8 cellular contexts compared by ENCODE assay signal in genomic region chr5:43007246-43007910, GRCh38. TPM values are rescaled to one million over a fixed set of nuclear protein-coding genes. Genes with fewer than 3 reads are reported as not detected.
A peak's percentile ranks its signal among the peaks of the same experiment; 100 is the strongest.
DNase-seq lines count a peak whose midpoint lies in the region; ATAC-seq and TF ChIP-seq lines count a peak whose summit lies in the region.

No MANE protein-coding gene starts in this region.

- peaks cover 21% of the 10 kb centered on the region for H3K4me1 Mint-ChIP-seq in Calu3 (ENCODE audit: low read depth, unreplicated experiment)

- H3K4me3 ChIP-seq in MM.1S (ENCODE audit: low read length): peak overlapping the region; percentile 57
- peak overlapping the region; percentile 74 to 80 for H3K4me3 ChIP-seq in neutrophil (ENCODE audit: low read depth in 1 of 2, low read length in 1 of 2)
- peak overlapping the region; percentile 73 for H3K4me3 ChIP-seq in thoracic aorta

- H3K4me3 Mint-ChIP-seq in Calu3 (ENCODE audit: low read depth, unreplicated experiment): peak overlapping the region; percentile 73

- H3K4me2 ChIP-seq in MM.1S (ENCODE audit: low read depth, low read length): peak overlapping the region; percentile 89

- intact Hi-C loops in Calu3 (cut with micrococcal nuclease; ENCODE audit: unreplicated experiment): no loop called here

- H3K9ac ChIP-seq in MM.1S (ENCODE audit: low read length): peak overlapping the region; percentile 61; the same call in 1 of the 2 replicates

- no peaks in the 10 kb centered on the region for H3K36me3 ChIP-seq in MM.1S (replicated peaks; ENCODE audit: insufficient read depth, low read length)
- H3K36me3 ChIP-seq in neutrophil: no peaks in the 10 kb centered on the region
- no peaks in the 10 kb centered on the region for H3K36me3 ChIP-seq in thoracic aorta

- H3K27me3 ChIP-seq in MM.1S (replicated peaks; ENCODE audit: insufficient read depth, low read length) (0 out of 2 replicates have a peak, but pooled peaks cover 3% of the 10 kb centered on the region), neutrophil (no peaks in the 10 kb centered on the region), thoracic aorta (replicated peaks; ENCODE audit: insufficient read depth) (peaks cover 3% of the 10 kb centered on the region)

- peak overlapping the region; percentile 37 for H3K27ac Mint-ChIP-seq in Calu3 (ENCODE audit: unreplicated experiment)

- H3K27ac ChIP-seq in MM.1S (ENCODE audit: low read length): peak overlapping the region; percentile 73; the same call in 1 of the 2 replicates
- peak overlapping the region; percentile 98 for H3K27ac ChIP-seq in neutrophil
- peak overlapping the region; percentile 70 to 88 for H3K27ac ChIP-seq in thoracic aorta

- H2AFZ ChIP-seq in MM.1S (ENCODE audit: low read length): peak overlapping the region; percentile 79

- H3K9me3 ChIP-seq in MM.1S (replicated peaks; ENCODE audit: insufficient read depth, low read length) (no peaks in the 10 kb centered on the region), neutrophil (no peaks in the 10 kb centered on the region), thoracic aorta (no peaks in the 10 kb centered on the region)

- peaks cover 38% of the 10 kb centered on the region for H3F3A ChIP-seq in MM.1S (ENCODE audit: insufficient read depth, low read length)

- H3K36me3 Mint-ChIP-seq in Calu3 (ENCODE audit: insufficient read depth, unreplicated experiment): peaks cover 36% of the 10 kb centered on the region

- no peaks in the 10 kb centered on the region for H3K79me2 ChIP-seq in MM.1S (ENCODE audit: low read length)

- BruUV-seq in Calu3 (replicated peaks; lab: Mats Ljungman, UMichigan): no TSS peak

- no peak for TF ChIP-seq CTCF in Calu3 (IDR thresholded peaks at IDR 0.05; ENCODE audit: unreplicated experiment)
- no peak for TF ChIP-seq CTCF in MM.1S (IDR thresholded peaks at IDR 0.05; ENCODE audit: low read length)
- TF ChIP-seq CTCF in neutrophil (IDR thresholded peaks at IDR 0.05): peak; percentile 12
- no peak for TF ChIP-seq CTCF in thoracic aorta (IDR thresholded peaks at IDR 0.05)

- CTCF ChIA-PET in Calu3 (lab: Charles Lee): interaction anchor here (0.8 to 3.1 kb wide), 3 partner anchors 8 to 96 kb away, joined by 3 to 13 read pairs (median 3); no protein-coding TSS in a partner anchor

- no peaks in the 10 kb centered on the region for H3K9me3 Mint-ChIP-seq in Calu3 (ENCODE audit: low read depth, unreplicated experiment)

- H3K27me3 Mint-ChIP-seq in Calu3 (ENCODE audit: unreplicated experiment): no peaks in the 10 kb centered on the region

- DNase-seq in Calu3 (peak; percentile 67), GOT3 (lab: John Stamatoyannopoulos, UW) (peak; percentile 76), MM.1S (peak; percentile 71), SIG-M5 (lab: John Stamatoyannopoulos, UW) (peak; percentile 55), germinal center (ENCODE audit: low spot score) (peak; percentile 76), thoracic aorta (ENCODE audit: low spot score) (no peak)
- DNase-seq in activated gamma-delta T cell treated with anti-CD3 and anti-CD28 coated beads, Interleukin-2, amount 50 U/mL, for 16 hours (ENCODE audit: low read depth): peak; percentile 69

- peak; percentile 10 for ATAC-seq in thoracic aorta (ENCODE audit: insufficient number of reproducible peaks, low FRiP score, low read depth)

- H3K4me1 ChIP-seq in MM.1S (ENCODE audit: low read length) (peaks cover 20% of the 10 kb centered on the region), neutrophil (ENCODE audit: control insufficient read depth in 1 of 2, insufficient read depth in 1 of 2, low read depth in 1 of 2, low read length in 1 of 2) (peaks cover 36 to 38% of the 10 kb centered on the region in 2 experiments), thoracic aorta (ENCODE audit: control insufficient read depth in 1 of 2, low read depth in 2 of 2) (peaks cover 0 to 12% of the 10 kb centered on the region in 2 donors)

- H3K9me2 ChIP-seq in MM.1S (replicated peaks; ENCODE audit: insufficient read depth, low read length): no peaks in the 10 kb centered on the region

- H4K20me1 ChIP-seq in MM.1S (ENCODE audit: insufficient read depth, low read length): no peaks in the 10 kb centered on the region

RNA-seq across cellular contexts. Expression of gene ANXA2R, which starts 32.7 kb away (rescaled TPM):
- total RNA-seq in Calu3 (2022) (8.0 and 9.4 TPM in 2 replicates), thoracic aorta (1 to 10 TPM; 3.2 to 5.3 TPM)
